Comparison of ENCODE assay signal across 8 cellular contexts in genomic region chr17:42682400-42683384, GRCh38. TPM values are rescaled to one million over a fixed set of nuclear protein-coding genes. Genes with fewer than 3 reads are reported as not detected.
DNase-seq lines count a peak whose midpoint lies in the region; ATAC-seq and TF ChIP-seq lines count a peak whose summit lies in the region.

Gene CNTNAP1, plus strand, starts transcription at chr17:42682531. Its CDS starts 299 bp downstream, at chr17:42682830.

- H3K27me3 Mint-ChIP-seq in stimulated activated naive CD8-positive, alpha-beta T cell treated with anti-CD3 and anti-CD28 coated beads, Interleukin-15, amount 100 ng/mL, for 72 hours = peaks cover 59% of the 10 kb centered on the region

- H3K9me3 ChIP-seq in SJCRH30 (replicated peaks) = no peaks in the 10 kb centered on the region
- H3K9me3 ChIP-seq in colonic mucosa = no peaks in the 10 kb centered on the region

- no peaks in the 10 kb centered on the region for H3K9me3 Mint-ChIP-seq in stimulated activated naive CD8-positive, alpha-beta T cell treated with anti-CD3 and anti-CD28 coated beads, Interleukin-15, amount 100 ng/mL, for 72 hours

- H3K27ac ChIP-seq in SJCRH30 (no peak within 1 kb of the TSS), colonic mucosa (peak within 1 kb of the TSS; percentile 59), layer of hippocampus (ENCODE audit: low read depth, low read length) (peak within 1 kb of the TSS; percentile 57)

- H3K27ac Mint-ChIP-seq in stimulated activated naive CD8-positive, alpha-beta T cell treated with anti-CD3 and anti-CD28 coated beads, Interleukin-15, amount 100 ng/mL, for 72 hours = no peak within 1 kb of the TSS

- TF ChIP-seq CTCF in colonic mucosa (IDR thresholded peaks at IDR 0.05) = no peak

- H3K9ac ChIP-seq in colonic mucosa (ENCODE audit: low read depth in 2 of 2, low read length in 2 of 2) = peak within 1 kb of the TSS; percentile 50 to 51

- no peaks in the 10 kb centered on the region for H3K36me3 ChIP-seq in SJCRH30
- no peaks in the 10 kb centered on the region for H3K36me3 ChIP-seq in colonic mucosa

- peaks cover 64% of the 10 kb centered on the region for H3K4me1 Mint-ChIP-seq in stimulated activated naive CD8-positive, alpha-beta T cell treated with anti-CD3 and anti-CD28 coated beads, Interleukin-15, amount 100 ng/mL, for 72 hours

- DNase-seq in DMS 273 (lab: John Stamatoyannopoulos, UW; ENCODE audit: unreplicated experiment) (peak; percentile 91), HK-2 (ENCODE audit: unreplicated experiment) (peak; percentile 87), SJCRH30 (peak; percentile 79 to 83), colonic mucosa (peak; percentile 72)
- DNase-seq in stimulated activated naive CD8-positive, alpha-beta T cell treated with anti-CD3 and anti-CD28 coated beads, Interleukin-15, amount 100 ng/mL, for 72 hours = peak in 1 of 2 donors; percentile 35
- DNase-seq in activated CD4-positive, CD25-positive, alpha-beta regulatory T cell (lab: John Stamatoyannopoulos, UW) = no peak

- peak; percentile 18 for ATAC-seq in stimulated activated naive CD8-positive, alpha-beta T cell treated with anti-CD3 and anti-CD28 coated beads, Interleukin-15, amount 100 ng/mL, for 72 hours
- no peak for ATAC-seq in HG02610 (IDR thresholded peaks at IDR 0.05; ENCODE audit: unreplicated experiment)

- intact Hi-C loops in colonic mucosa (cut with DNase I) = loop anchor here (10.0 kb wide), 1 partner anchor 98 kb away; no protein-coding TSS in a partner anchor

- peak within 1 kb of the TSS; percentile 75 to 85 for H3K4me3 Mint-ChIP-seq in stimulated activated naive CD8-positive, alpha-beta T cell treated with anti-CD3 and anti-CD28 coated beads, Interleukin-15, amount 100 ng/mL, for 72 hours

- H3K27me3 ChIP-seq in SJCRH30 (no peaks in the 10 kb centered on the region), colonic mucosa (peaks cover 7% of the 10 kb centered on the region), layer of hippocampus (ENCODE audit: control insufficient read depth, insufficient read depth, low read length) (no peaks in the 10 kb centered on the region)

- H3K4me3 ChIP-seq in SJCRH30 (peak within 1 kb of the TSS; percentile 58), colonic mucosa (peak within 1 kb of the TSS; percentile 37)

- H3K4me1 ChIP-seq in SJCRH30 (peaks cover under 1% of the 10 kb centered on the region; the same call in 1 of the 2 replicates), colonic mucosa (peaks cover 33% of the 10 kb centered on the region)

RNA-seq across cellular contexts. Expression of gene CNTNAP1, which starts in this region (rescaled TPM):
- total RNA-seq in SJCRH30 (2014; rRNA removed; shearing (Covaris generic)) = 4.0 and 5.0 TPM in 2 replicates
- total RNA-seq in colonic mucosa = 1 to 10 TPM; 1.5 to 5.0 TPM

Comparison
In these comparisons a context has a peak if more than half of its experiments do, and no peak if none do; other contexts are left out.
1. DNase-seq: peak in DMS 273 (single experiment), HK-2 (single experiment), SJCRH30 (2 of 2) and colonic mucosa (single experiment); none in activated CD4-positive, CD25-positive, alpha-beta regulatory T cell (0 of 4).